ENCODE assay signal across 1 cellular context in the genomic region with DNA sequence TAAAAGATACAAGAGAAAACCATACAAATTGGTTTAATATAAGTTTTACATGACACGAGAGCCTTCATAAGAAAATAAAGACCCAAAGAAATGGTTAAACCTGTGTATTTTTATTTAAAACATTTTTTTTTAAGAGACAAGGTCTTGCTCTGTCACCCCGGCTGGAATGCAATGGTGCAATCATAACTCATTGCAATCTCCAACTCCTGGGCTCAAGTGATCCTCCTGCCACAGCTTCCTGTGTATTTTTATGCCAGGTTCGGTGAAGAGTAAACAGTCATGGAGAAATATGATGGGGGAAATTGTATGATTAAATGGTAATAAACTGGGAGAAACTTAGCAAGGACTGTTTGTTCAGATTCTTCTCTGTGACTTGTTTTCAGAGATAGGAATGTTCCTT.
TF ChIP-seq lines count a peak whose summit lies in the region.

No MANE protein-coding gene starts in this region.

TF ChIP-seq in IMR-90, 13 proteins besides CTCF, POLR2A, EP300 and RAD21:
- TF ChIP-seq SMC3 (IDR thresholded peaks at IDR 0.05; ENCODE audit: low read depth, low read length) (no peak), CHD1 (IDR thresholded peaks at IDR 0.05; ENCODE audit: low read depth, low read length) (no peak), CEBPB (IDR thresholded peaks at IDR 0.05; ENCODE audit: low read depth, low read length) (peak; percentile 22; the same call in 1 of the 2 replicates)
TF ChIP-seq in IMR-90: peak in this region for 1.
